ENCODE assay signal across 20 cellular contexts in genomic region chr4:177128306-177128705, GRCh38.
DNase-seq lines count a peak whose midpoint lies in the region; ATAC-seq and TF ChIP-seq lines count a peak whose summit lies in the region.
"Had no signal": no experiment of that assay in that cellular context is flagged by ENCODE, and none has a peak within 500 bp of the region (broad histone marks: within the 10 kb centered on the region; RNA-seq: fewer than 3 reads in every experiment).

No MANE protein-coding gene starts in this region.

- POLR2A ChIA-PET in RWPE1 (lab: Yijun Ruan, JAX; ENCODE audit: low non-redundant PET), result no interaction called here

- H3K9ac ChIP-seq in GM23248, result no peak overlapping the region

- H3K27me3 ChIP-seq in GM23248 (replicated peaks; ENCODE audit: insufficient read depth) (no peaks in the 10 kb centered on the region), esophagus squamous epithelium (no peaks in the 10 kb centered on the region)
- H3K27me3 ChIP-seq: pancreas, sigmoid colon, tibial artery had no signal

- H3K4me3 ChIP-seq in GM23248 (no peak overlapping the region), esophagus squamous epithelium (no peak overlapping the region)
- H3K4me3 ChIP-seq: pancreas, sigmoid colon, tibial artery had no signal

- no peak for TF ChIP-seq POLR2A in esophagus squamous epithelium (IDR thresholded peaks at IDR 0.05)
- TF ChIP-seq POLR2A in erythroblast (IDR thresholded peaks at IDR 0.05; ENCODE audit: low read length), result no peak

- H3K36me3 ChIP-seq in GM23248 (ENCODE audit: low read depth), result no peaks in the 10 kb centered on the region
- no peaks in the 10 kb centered on the region for H3K36me3 ChIP-seq in esophagus squamous epithelium
- H3K36me3 ChIP-seq: pancreas, sigmoid colon, tibial artery had no signal

- CTCF ChIA-PET in RWPE1 (lab: Yijun Ruan, JAX), result interaction anchor here (0.6 kb wide), 1 partner anchor 49 kb away, joined by 3 read pairs; no protein-coding TSS in a partner anchor

- H3K79me2 ChIP-seq in GM23248 (ENCODE audit: insufficient read depth), result no peaks in the 10 kb centered on the region

- H3K4me1 ChIP-seq in GM23248 (ENCODE audit: insufficient read depth) (peaks cover 11% of the 10 kb centered on the region), esophagus squamous epithelium (peaks cover 0 to 15% (median 0%) of the 10 kb centered on the region in 3 donors)
- H3K4me1 ChIP-seq: pancreas, sigmoid colon, tibial artery had no signal

- H3K27ac ChIP-seq in GM23248 (peak overlapping the region; percentile 58), RWPE1 (no peak overlapping the region), esophagus squamous epithelium (peak overlapping the region in 3 of 4 donors; percentile 12 to 23 (median 23))
- H3K27ac ChIP-seq: pancreas, sigmoid colon, tibial artery had no signal

- H3F3A ChIP-seq in GM23248 (ENCODE audit: insufficient read depth), result peaks cover 19% of the 10 kb centered on the region

- intact Hi-C loops in esophagus squamous epithelium (cut with DNase I), result no loop called here

- 2 to 9% methylated on average over 1 of the region's 1 CpG for WGBS in GM23248 (ENCODE audit: low coverage in 1 of 2, low lambda C conversion rate in 2 of 2, missing lambda C conversion rate in 2 of 2), 2 experiments
- 11 to 14% methylated on average over 1 of the region's 1 CpG for WGBS in esophagus squamous epithelium, 2 donors

- TF ChIP-seq CTCF in RWPE1 (conservative IDR thresholded peaks at IDR 0.05; ENCODE audit: low read depth) (no peak), esophagus squamous epithelium (IDR thresholded peaks at IDR 0.05) (no peak)

- H2AFZ ChIP-seq in GM23248, result peak overlapping the region; percentile 47

- H3K9me2 ChIP-seq in GM23248 (ENCODE audit: insufficient read depth), result no peaks in the 10 kb centered on the region

- no peaks in the 10 kb centered on the region for H3K9me3 ChIP-seq in GM23248 (ENCODE audit: low read depth)
- no peaks in the 10 kb centered on the region for H3K9me3 ChIP-seq in esophagus squamous epithelium
- H3K9me3 ChIP-seq: pancreas had no signal

- peak; percentile 51 for DNase-seq in GM23248
- DNase-seq in RWPE1 (ENCODE audit: low spot score), result peak; percentile 15
- DNase-seq in esophagus squamous epithelium (lab: John Stamatoyannopoulos, UW), result no peak
- peak; percentile 32 for DNase-seq in renal cortical epithelial cell (ENCODE audit: low read depth)
- no peak for DNase-seq in erythroblast (lab: John Stamatoyannopoulos, UW)
- no peak for DNase-seq in OCI-M2 (lab: John Stamatoyannopoulos, UW; ENCODE audit: unreplicated experiment)
- DNase-seq: activated CD4-positive, CD25-positive, alpha-beta regulatory T cell treated with anti-CD3 and anti-CD28 coated beads, Interleukin-2, amount 50 U/mL, for 72 hours; hypothalamus; MM.1S; naive thymus-derived CD4-positive, alpha-beta T cell; NCI-H1436 treated with DMSO at 0.1 percent for 48 hours; NCI-H748 treated with DMSO at 0.1 percent for 48 hours; pancreas; sigmoid colon; stimulated activated CD4-positive, alpha-beta T cell treated with anti-CD3 and anti-CD28 coated beads, Interleukin-2, amount 100 ng/mL, for 24 hours; stimulated activated naive CD8-positive, alpha-beta T cell treated with anti-CD3 and anti-CD28 coated beads, Interleukin-15, Interleukin-2, amounts not matched to agents 100 U/mL and 50 U/mL, for 24 hours; T1000; tibial artery had no signal

- ATAC-seq in GM21528 (IDR thresholded peaks at IDR 0.05; ENCODE audit: low FRiP score, unreplicated experiment), result no peak
- ATAC-seq in GM19395 (IDR thresholded peaks at IDR 0.05; ENCODE audit: unreplicated experiment), result no peak
- ATAC-seq: naive thymus-derived CD4-positive, alpha-beta T cell; pancreas; stimulated activated naive CD8-positive, alpha-beta T cell treated with anti-CD3 and anti-CD28 coated beads, Interleukin-15, Interleukin-2, amounts not matched to agents 100 U/mL and 50 U/mL, for 24 hours had no signal

- peak overlapping the region; percentile 25 for H3K4me2 ChIP-seq in GM23248 (ENCODE audit: unreplicated experiment)

- no peaks in the 10 kb centered on the region for H4K20me1 ChIP-seq in GM23248 (ENCODE audit: insufficient read depth)

- in situ Hi-C loops in GM23248 (cut with MboI), result no loop called here

Comparison
In these comparisons a context has a peak if more than half of its experiments do, and no peak if none do; other contexts are left out.
1. DNase-seq: peak in GM23248 (single experiment), RWPE1 (single experiment) and renal cortical epithelial cell (single experiment); none in esophagus squamous epithelium (single experiment), erythroblast (0 of 2) and OCI-M2 (single experiment).